In genomic region chr6:34526992-34527728, GRCh38 we compare ENCODE assay signal across 8 cellular contexts. TPM values are rescaled to one million over a fixed set of nuclear protein-coding genes. Genes with fewer than 3 reads are reported as not detected.
A peak's percentile ranks its signal among the peaks of the same experiment; 100 is the strongest.
DNase-seq lines count a peak whose midpoint lies in the region; ATAC-seq, FAIRE-seq and TF ChIP-seq lines count a peak whose summit lies in the region.

No MANE protein-coding gene starts in this region.

- no peaks in the 10 kb centered on the region for H3K27me3 ChIP-seq in right cardiac atrium (ENCODE audit: control insufficient read depth, insufficient read depth)

- H3K4me1 ChIP-seq in right cardiac atrium (ENCODE audit: control insufficient read depth, insufficient read depth, low read length): no peaks in the 10 kb centered on the region

- no peaks in the 10 kb centered on the region for H3K9me3 ChIP-seq in right cardiac atrium (ENCODE audit: control insufficient read depth, low read length)

- H3K4me3 ChIP-seq in right cardiac atrium (ENCODE audit: low read length): no peak overlapping the region

- ATAC-seq in HG02970 (IDR thresholded peaks at IDR 0.05; ENCODE audit: low FRiP score, unreplicated experiment) (peak; percentile 76), right cardiac atrium (peak; percentile 93 to 95)

- WGBS in right cardiac atrium: 4% methylated on average over 53 of the region's 53 CpGs

- intact Hi-C loops in right cardiac atrium (cut with DNase I): loop anchor here in 1 of 4 donors (5.0 kb wide), 1 partner anchor 80 kb away; no protein-coding TSS in a partner anchor

- H3K27ac ChIP-seq in right cardiac atrium (ENCODE audit: low read length): no peak overlapping the region

- peak; percentile 100 for DNase-seq in GM12891 (ENCODE audit: insufficient read length, low spot score)
- DNase-seq in NCI-H187 (lab: John Stamatoyannopoulos, UW): peak; percentile 61 to 75
- peak; percentile 93 to 96 (median 95) for DNase-seq in T-helper 1 cell
- DNase-seq in amniotic stem cell (lab: John Stamatoyannopoulos, UW): peak; percentile 68
- peak; percentile 96 to 99 (median 99) for DNase-seq in right cardiac atrium
- peak; percentile 69 for DNase-seq in pulmonary artery endothelial cell (ENCODE audit: low read depth, low spot score)
- peak; percentile 99 for DNase-seq in urothelium cell line (ENCODE audit: low spot score)

- TF ChIP-seq POLR2A in GM12891 (IDR thresholded peaks at IDR 0.05; ENCODE audit: low read depth, low read length): no peak

- FAIRE-seq in GM12891 (lab: Jason Lieb, UNC): peak; percentile 99
- FAIRE-seq in urothelium cell line (lab: Jason Lieb, UNC): peak; percentile 98

TF ChIP-seq in GM12891, 5 proteins besides CTCF, POLR2A, EP300 and RAD21:
- TF ChIP-seq POU2F2 (IDR thresholded peaks at IDR 0.05; ENCODE audit: low read depth, low read length) (0 out of 2 replicates have a peak, but pooled peaks have one; percentile 27), TAF1 (IDR thresholded peaks at IDR 0.05; ENCODE audit: low read depth, low read length) (no peak)

RNA-seq across cellular contexts. Expression of gene SPDEF, which starts 29.0 kb away (rescaled TPM):
- polyA plus RNA-seq in GM12891 (2012; ENCODE audit: low read depth, missing spikeins): not detected
- total RNA-seq in right cardiac atrium (under 1 TPM in 2 of 4 donors, not detected in 2; 0.11 to 0.17 TPM), pulmonary artery endothelial cell (0.11 TPM in 1 of 2 replicates, not detected in the other)
- polyA plus RNA-seq in right cardiac atrium: 0.14 TPM
